ENCODE assay signal across 8 cellular contexts in genomic region chr20:32820698-32821378, GRCh38. TPM values are rescaled to one million over a fixed set of nuclear protein-coding genes. Genes with fewer than 3 reads are reported as not detected.
DNase-seq lines count a peak whose midpoint lies in the region; ATAC-seq and TF ChIP-seq lines count a peak whose summit lies in the region.

No MANE protein-coding gene starts in this region.

- no peak for TF ChIP-seq POLR2A in ovary (IDR thresholded peaks at IDR 0.05)

- intact Hi-C loops in ovary (cut with DNase I) = no loop called here

- CTCF ChIA-PET in HEK293T (lab: Yijun Ruan, JAX) = interaction anchor here (0.9 kb wide), 1 partner anchor 31 kb away, joined by 3 read pairs; no protein-coding TSS in a partner anchor

- DNase-seq in GM03348 (ENCODE audit: low spot score) = peak; percentile 24
- DNase-seq in RKO (ENCODE audit: low spot score) = peak; percentile 61
- no peak for DNase-seq in epithelial cell of prostate (ENCODE audit: low read depth, low spot score)
- peak in 4 of 5 donors; percentile 9 to 45 (median 32) for DNase-seq in ovary
- no peak for DNase-seq in HEK293T (ENCODE audit: extremely low spot score)

- peak overlapping the region; percentile 54 for H3K4me3 ChIP-seq in ovary

- no peaks in the 10 kb centered on the region for H3K27me3 ChIP-seq in ovary

- no peak for TF ChIP-seq EP300 in ovary (IDR thresholded peaks at IDR 0.05)

- WGBS in ovary, 3 donors = 66 to 74% (median 66%) methylated on average over 25 of the region's 25 CpGs

- TF ChIP-seq CTCF in ovary (IDR thresholded peaks at IDR 0.05) = no peak

- H3K4me1 ChIP-seq in ovary (ENCODE audit: insufficient read depth) = peaks cover 6% of the 10 kb centered on the region

- no peaks in the 10 kb centered on the region for H3K36me3 ChIP-seq in ovary

- H3K9me3 ChIP-seq in ovary = no peaks in the 10 kb centered on the region

- POLR2A ChIA-PET in HEK293T (lab: Yijun Ruan, JAX) = interaction anchor here (1.4 to 3.3 kb wide), 2 partner anchors 9 to 56 kb away, joined by 3 to 14 read pairs; no protein-coding TSS in a partner anchor

- H3K27ac ChIP-seq in epithelial cell of prostate (peak overlapping the region; percentile 73), ovary (peak overlapping the region; percentile 93 to 97)

- ATAC-seq in GM21381 (IDR thresholded peaks at IDR 0.05; ENCODE audit: unreplicated experiment) (no peak), HG02642 (IDR thresholded peaks at IDR 0.05; ENCODE audit: poor library complexity, unreplicated experiment) (no peak), HG03439 (IDR thresholded peaks at IDR 0.05; ENCODE audit: unreplicated experiment) (no peak)

TF ChIP-seq in HEK293T, 16 proteins besides CTCF, POLR2A, EP300 and RAD21:
- no peak for TF ChIP-seq LEF1 (IDR thresholded peaks at IDR 0.05; ENCODE audit: borderline replicate concordance)
- TF ChIP-seq PKNOX1 (IDR thresholded peaks at IDR 0.05) = no peak
- TF ChIP-seq FOXM1 (IDR thresholded peaks at IDR 0.05; ENCODE audit: borderline replicate concordance) = no peak
- TF ChIP-seq ZNF384 (IDR thresholded peaks at IDR 0.05) = no peak
- TF ChIP-seq CTBP1 (IDR thresholded peaks at IDR 0.05; ENCODE audit: borderline replicate concordance) = no peak

RNA-seq across cellular contexts. Expression of gene MAPRE1, which starts 1.1 kb away (rescaled TPM):
- total RNA-seq in ovary = 10 to 100 TPM; 43.3 to 94.1 (median 83.2) TPM
- 100 to 1,000 TPM in 1 of 2 donors, 10 to 100 TPM in 1; 34.9 to 110 TPM for polyA plus RNA-seq in ovary

RNA-seq across cellular contexts. Expression of gene EFCAB8, which starts 37.9 kb away (rescaled TPM):
- under 1 TPM in 2 of 7 donors, not detected in 5; 0.08 to 0.20 TPM for total RNA-seq in ovary
- not detected for polyA plus RNA-seq in ovary

RNA-seq across cellular contexts. Expression of gene DNMT3B, which starts 58.7 kb away (rescaled TPM):
- total RNA-seq in ovary = 1 to 10 TPM in 2 of 7 donors, under 1 TPM in 5; 0.46 to 2.1 (median 0.80) TPM
- 1 to 10 TPM in 1 of 2 donors, under 1 TPM in 1; 0.67 to 1.0 TPM for polyA plus RNA-seq in ovary

Comparison
In these comparisons a context has a peak if more than half of its experiments do, and no peak if none do; other contexts are left out.
1. DNase-seq: peak in GM03348 (single experiment), RKO (single experiment) and ovary (4 of 5); none in epithelial cell of prostate (single experiment) and HEK293T (single experiment).